ENCODE assay signal across 15 cellular contexts in genomic region chr15:69554321-69554961, GRCh38.
DNase-seq lines count a peak whose midpoint lies in the region; FAIRE-seq and TF ChIP-seq lines count a peak whose summit lies in the region.
"Had no signal": no experiment of that assay in that cellular context is flagged by ENCODE, and none has a peak within 500 bp of the region (broad histone marks: within the 10 kb centered on the region; RNA-seq: fewer than 3 reads in every experiment).

No MANE protein-coding gene starts in this region.

- 55 to 65% methylated on average over 5 of the region's 5 CpGs for WGBS in tibial nerve, 2 donors

- H3K9me3 ChIP-seq in tibial nerve (peaks cover 0 to 18% (median 0%) of the 10 kb centered on the region in 4 donors), left ventricle myocardium inferior (replicated peaks) (peaks cover 24% of the 10 kb centered on the region), BE2C (no peaks in the 10 kb centered on the region; the same call in 1 of the 2 replicates)

- H3K4me3 ChIP-seq in tibial nerve (no peak overlapping the region), left ventricle myocardium inferior (no peak overlapping the region), BE2C (ENCODE audit: low read depth, low read length) (no peak overlapping the region)
- H3K4me3 ChIP-seq: spleen had no signal

- intact Hi-C loops in left ventricle myocardium inferior (cut with micrococcal nuclease) = no loop called here

- H3K27me3 ChIP-seq in tibial nerve (no peaks in the 10 kb centered on the region), left ventricle myocardium inferior (ENCODE audit: low read depth) (peaks cover 24% of the 10 kb centered on the region), BE2C (no peaks in the 10 kb centered on the region)

- no peak for FAIRE-seq in GM19239 (lab: Jason Lieb, UNC)
- FAIRE-seq: H54 had no signal

- H3K27ac ChIP-seq in cingulate gyrus (ENCODE audit: low read depth, low read length) = peak overlapping the region; percentile 10
- peak overlapping the region in 3 of 4 donors; percentile 29 to 74 (median 69) for H3K27ac ChIP-seq in tibial nerve
- H3K27ac ChIP-seq in left ventricle myocardium inferior (replicated peaks) = no peak overlapping the region
- H3K27ac ChIP-seq: spleen had no signal

- no peak for TF ChIP-seq CTCF in tibial nerve (IDR thresholded peaks at IDR 0.05)
- no peak for TF ChIP-seq CTCF in left ventricle myocardium inferior (IDR thresholded peaks at IDR 0.05; ENCODE audit: borderline replicate concordance)
- no peak for TF ChIP-seq CTCF in BE2C (IDR thresholded peaks at IDR 0.05; ENCODE audit: low read depth, low read length)

- no peak for TF ChIP-seq EP300 in tibial nerve (IDR thresholded peaks at IDR 0.05)

- TF ChIP-seq POLR2A in tibial nerve (IDR thresholded peaks at IDR 0.05) = no peak

- no peaks in the 10 kb centered on the region for H3K36me3 ChIP-seq in tibial nerve
- no peaks in the 10 kb centered on the region for H3K36me3 ChIP-seq in left ventricle myocardium inferior
- H3K36me3 ChIP-seq in BE2C = no peaks in the 10 kb centered on the region
- H3K36me3 ChIP-seq: spleen had no signal

- peak; percentile 76 for DNase-seq in NCI-H1105 (lab: John Stamatoyannopoulos, UW)
- DNase-seq in NCI-H510A (lab: John Stamatoyannopoulos, UW) = peak; percentile 49
- DNase-seq in tibial nerve (ENCODE audit: low spot score in 2 of 2) = no peak
- no peak for DNase-seq in left ventricle myocardium inferior
- DNase-seq in OCI-M2 (lab: John Stamatoyannopoulos, UW; ENCODE audit: unreplicated experiment) = no peak
- DNase-seq in GM19239 (ENCODE audit: insufficient read length, low spot score) = no peak
- no peak for DNase-seq in BE2C
- DNase-seq: activated T-cell treated with anti-CD3 and anti-CD28 coated beads, Interleukin-2, amount 50 U/mL, for 48 hours; CD4-positive, alpha-beta memory T cell; GF-D8; Kasumi-1; spleen; T-cell had no signal

- peaks cover 0 to 24% (median 22%) of the 10 kb centered on the region in 4 donors for H3K4me1 ChIP-seq in tibial nerve
- peaks cover 2% of the 10 kb centered on the region for H3K4me1 ChIP-seq in left ventricle myocardium inferior
- H3K4me1 ChIP-seq in BE2C = no peaks in the 10 kb centered on the region
- H3K4me1 ChIP-seq: spleen had no signal

Comparison
In these comparisons a context has a peak if more than half of its experiments do, and no peak if none do; other contexts are left out.
1. DNase-seq: peak in NCI-H1105 (single experiment) and NCI-H510A (single experiment); none in tibial nerve (0 of 2), left ventricle myocardium inferior (single experiment), OCI-M2 (single experiment), GM19239 (single experiment) and BE2C (single experiment).